ENCODE assay signal across 25 cellular contexts in the genomic region with DNA sequence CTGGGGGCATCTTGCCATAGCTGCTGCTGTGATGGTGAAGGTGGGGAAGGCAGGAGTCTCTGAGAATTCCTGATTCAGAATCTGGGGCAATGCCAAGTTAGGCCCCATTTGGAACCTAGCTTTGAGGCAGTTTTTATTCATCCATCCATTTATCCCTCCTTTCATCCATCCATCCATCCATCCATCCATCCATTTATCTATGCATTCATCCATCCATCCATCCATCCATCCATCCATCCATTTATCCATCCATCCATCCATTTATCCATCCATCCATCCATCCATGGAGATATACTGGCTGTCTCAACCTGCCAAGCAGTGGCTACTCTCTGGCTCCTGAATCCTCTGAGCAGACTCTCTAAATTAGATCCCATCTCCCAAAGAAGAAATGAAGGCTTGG.
DNase-seq lines count a peak whose midpoint lies in the region; ATAC-seq, FAIRE-seq and TF ChIP-seq lines count a peak whose summit lies in the region.
"Had no signal": no experiment of that assay in that cellular context is flagged by ENCODE, and none has a peak within 500 bp of the region (broad histone marks: within the 10 kb centered on the region; RNA-seq: fewer than 3 reads in every experiment).

No MANE protein-coding gene starts in this region.

- peak overlapping the region; percentile 7 for H2AK5ac ChIP-seq in neuronal stem cell (ENCODE audit: low read depth, low read length)

- FAIRE-seq in astrocyte (lab: Jason Lieb, UNC): no peak
- FAIRE-seq: A204.1, D721Med, GM12878, GM19239, H1 had no signal

- no peak overlapping the region for H3K23ac ChIP-seq in neuronal stem cell (ENCODE audit: low read depth, low read length, poor library complexity)

- peaks cover 49% of the 10 kb centered on the region for H3K27me3 ChIP-seq in BLaER1
- no peaks in the 10 kb centered on the region for H3K27me3 ChIP-seq in astrocyte (ENCODE audit: insufficient read depth, low read length)
- H3K27me3 ChIP-seq in neuronal stem cell (ENCODE audit: control insufficient read depth in 3 of 3, insufficient read depth in 3 of 3, low read depth in 1 of 3, low read length in 3 of 3): peaks cover 0 to 34% (median 0%) of the 10 kb centered on the region in 3 experiments
- H3K27me3 ChIP-seq in tibial artery: no peaks in the 10 kb centered on the region
- peaks cover 0 to 43% (median 11%) of the 10 kb centered on the region in 45 donors for H3K27me3 ChIP-seq in dorsolateral prefrontal cortex

- H3K79me2 ChIP-seq in astrocyte (ENCODE audit: insufficient read depth, low read length): peaks cover 4% of the 10 kb centered on the region

- H4K91ac ChIP-seq in neuronal stem cell (ENCODE audit: low read depth, low read length, poor library complexity): no peak overlapping the region

- no peak for TF ChIP-seq CTCF in astrocyte (IDR thresholded peaks at IDR 0.05; ENCODE audit: insufficient read depth, low read depth, low read length)
- no peak for TF ChIP-seq CTCF in tibial artery (IDR thresholded peaks at IDR 0.05)
- no peak for TF ChIP-seq CTCF in dorsolateral prefrontal cortex (IDR thresholded peaks at IDR 0.05 in 54 of 56, conservative IDR thresholded peaks at IDR 0.05 in 2 of 56; ENCODE audit: low read depth in 1 of 56, partially characterized antibody in 56 of 56)

- no peaks in the 10 kb centered on the region for H3K9me3 Mint-ChIP-seq in astrocyte (ENCODE audit: unreplicated experiment)
- H3K9me3 Mint-ChIP-seq: CD4-positive, alpha-beta T cell; CD8-positive, alpha-beta memory T cell had no signal

- H2AFZ ChIP-seq in astrocyte (ENCODE audit: low read depth, low read length): no peak overlapping the region
- H2AFZ ChIP-seq in neuronal stem cell (ENCODE audit: low read length): no peak overlapping the region
- H2AFZ ChIP-seq: GM23248 had no signal

- peaks cover 11% of the 10 kb centered on the region for H3K79me1 ChIP-seq in neuronal stem cell (ENCODE audit: low read depth, low read length)

- intact Hi-C loops in tibial artery (cut with DNase I; ENCODE audit: low total_unique reads) (no loop called here), dorsolateral prefrontal cortex (cut with DNase I) (no loop called here), left cardiac atrium (cut with DNase I) (no loop called here)

- no peak overlapping the region for H3K27ac ChIP-seq in BLaER1
- no peak overlapping the region for H3K27ac ChIP-seq in astrocyte (ENCODE audit: low read depth, low read length)
- no peak overlapping the region for H3K27ac ChIP-seq in neuronal stem cell (replicated peaks; ENCODE audit: low read length)
- peak overlapping the region; percentile 14 to 52 for H3K27ac ChIP-seq in tibial artery
- H3K27ac ChIP-seq in dorsolateral prefrontal cortex: peak overlapping the region in 3 of 59 donors; percentile 9 to 61 (median 32)
- H3K27ac ChIP-seq: 22Rv1; BLaER1 treated with 17β-estradiol and CSF1 and Interleukin-3, amounts not matched to agents 10 nM and 100 nM; GM23248 had no signal

- H2BK5ac ChIP-seq in neuronal stem cell (ENCODE audit: low read length): no peak overlapping the region

- H3K4me3 ChIP-seq in BLaER1 (no peak overlapping the region), astrocyte (ENCODE audit: insufficient read depth, low read depth, low read length) (no peak overlapping the region), neuronal stem cell (ENCODE audit: low read length in 2 of 2) (no peak overlapping the region), tibial artery (no peak overlapping the region), dorsolateral prefrontal cortex (no peak overlapping the region)
- H3K4me3 ChIP-seq: BLaER1 treated with 17β-estradiol and CSF1 and Interleukin-3, amounts not matched to agents 10 nM and 100 nM; GM12878; GM23248 had no signal

- no peak overlapping the region for H3K14ac ChIP-seq in neuronal stem cell (ENCODE audit: low read length)

- H3K9ac ChIP-seq in BLaER1 (no peak overlapping the region), astrocyte (ENCODE audit: low read length) (no peak overlapping the region), neuronal stem cell (ENCODE audit: low read depth, low read length, poor library complexity) (no peak overlapping the region)
- H3K9ac ChIP-seq: BLaER1 treated with 17β-estradiol and CSF1 and Interleukin-3, amounts not matched to agents 10 nM and 100 nM; GM23248 had no signal

- H3K4me2 ChIP-seq in BLaER1: peak overlapping the region; percentile 50
- no peak overlapping the region for H3K4me2 ChIP-seq in astrocyte (ENCODE audit: low read length)
- no peak overlapping the region for H3K4me2 ChIP-seq in neuronal stem cell (ENCODE audit: insufficient read depth, low read length, poor library complexity, severe bottlenecking)

- no peak overlapping the region for H3K4ac ChIP-seq in neuronal stem cell (ENCODE audit: low read length)

- H2BK15ac ChIP-seq in neuronal stem cell (ENCODE audit: low read length): peak overlapping the region; percentile 38

- H3K4me1 Mint-ChIP-seq in astrocyte (ENCODE audit: low read depth, unreplicated experiment): no peaks in the 10 kb centered on the region
- H3K4me1 Mint-ChIP-seq: B cell; CD14-positive monocyte; CD8-positive, alpha-beta memory T cell had no signal

- H3K36me3 Mint-ChIP-seq in astrocyte (ENCODE audit: low read depth, unreplicated experiment): no peaks in the 10 kb centered on the region
- H3K36me3 Mint-ChIP-seq: CD14-positive monocyte; CD8-positive, alpha-beta memory T cell had no signal

- DNase-seq in astrocyte (ENCODE audit: low read depth) (no peak), neuronal stem cell (ENCODE audit: low spot score) (no peak), tibial artery (no peak), dorsolateral prefrontal cortex (no peak), NCI-H187 treated with DMSO at 0.1 percent for 48 hours (lab: John Stamatoyannopoulos, UW) (no peak), left cardiac atrium (no peak)
- DNase-seq: CD4-positive, alpha-beta T cell; CD8-positive, alpha-beta memory T cell; DMS 273 treated with DMSO at 0.1 percent for 48 hours; DMS79; EL; GDM1; GM23248; H7; HCEC 1CT had no signal

- ATAC-seq in left cardiac atrium: no peak
- ATAC-seq: GM12878 had no signal

- H3K9me3 ChIP-seq in BLaER1: no peaks in the 10 kb centered on the region
- H3K9me3 ChIP-seq in astrocyte (ENCODE audit: insufficient read depth, low read depth, low read length): no peaks in the 10 kb centered on the region
- no peaks in the 10 kb centered on the region for H3K9me3 ChIP-seq in neuronal stem cell (replicated peaks in 1 of 2; ENCODE audit: control insufficient read depth in 2 of 2, insufficient read depth in 1 of 2, low read depth in 1 of 2, low read length in 2 of 2)
- no peaks in the 10 kb centered on the region for H3K9me3 ChIP-seq in tibial artery
- H3K9me3 ChIP-seq: BLaER1 treated with 17β-estradiol and CSF1 and Interleukin-3, amounts not matched to agents 10 nM and 100 nM had no signal

- H3K27ac Mint-ChIP-seq in astrocyte (ENCODE audit: unreplicated experiment): peak overlapping the region; percentile 1
- H3K27ac Mint-ChIP-seq: B cell; CD14-positive monocyte; CD4-positive, alpha-beta T cell; CD8-positive, alpha-beta memory T cell had no signal

- no peak overlapping the region for H3K18ac ChIP-seq in neuronal stem cell (ENCODE audit: low read length)

- peaks cover 50% of the 10 kb centered on the region for H3K27me3 Mint-ChIP-seq in astrocyte (ENCODE audit: low read depth, unreplicated experiment)

- no peak overlapping the region for H2BK120ac ChIP-seq in neuronal stem cell (ENCODE audit: low read depth, low read length)

- H3K4me3 Mint-ChIP-seq in astrocyte (ENCODE audit: unreplicated experiment): no peak overlapping the region
- H3K4me3 Mint-ChIP-seq: B cell; CD14-positive monocyte; CD4-positive, alpha-beta T cell; CD8-positive, alpha-beta memory T cell had no signal

- no peaks in the 10 kb centered on the region for H3K36me3 ChIP-seq in BLaER1
- H3K36me3 ChIP-seq in astrocyte (ENCODE audit: insufficient read depth, low read length): no peaks in the 10 kb centered on the region
- no peaks in the 10 kb centered on the region for H3K36me3 ChIP-seq in neuronal stem cell (replicated peaks in 1 of 2; ENCODE audit: control insufficient read depth in 2 of 2, insufficient read depth in 2 of 2, low read length in 2 of 2)
- no peaks in the 10 kb centered on the region for H3K36me3 ChIP-seq in tibial artery
- H3K36me3 ChIP-seq: BLaER1 treated with 17β-estradiol and CSF1 and Interleukin-3, amounts not matched to agents 10 nM and 100 nM had no signal

- H3K4me1 ChIP-seq in BLaER1: peaks cover 76% of the 10 kb centered on the region
- peaks cover 4% of the 10 kb centered on the region for H3K4me1 ChIP-seq in astrocyte (ENCODE audit: insufficient read depth, low read length)
- H3K4me1 ChIP-seq in neuronal stem cell (ENCODE audit: control insufficient read depth in 2 of 2, insufficient read depth in 1 of 2, low read depth in 1 of 2, low read length in 2 of 2): peaks cover 0 to 7% of the 10 kb centered on the region in 2 donors
- peaks cover 0 to 74% (median 24%) of the 10 kb centered on the region in 4 donors for H3K4me1 ChIP-seq in tibial artery

- H4K20me1 ChIP-seq in BLaER1 (peaks cover 16% of the 10 kb centered on the region; the same call in 1 of the 2 replicates), astrocyte (ENCODE audit: insufficient read depth, low read length) (peaks cover 45% of the 10 kb centered on the region)

- no peak overlapping the region for H4K8ac ChIP-seq in neuronal stem cell (ENCODE audit: low read depth, low read length)

- H2BK12ac ChIP-seq in neuronal stem cell (ENCODE audit: low read length): no peak overlapping the region

Comparison
In these comparisons a context has a peak if more than half of its experiments do, and no peak if none do; other contexts are left out.
1. H3K27ac ChIP-seq: peak in tibial artery (2 of 2); none in BLaER1 (single experiment), astrocyte (single experiment) and neuronal stem cell (single experiment).